Comparison of ENCODE assay signal across 24 cellular contexts in genomic region chr15:67544475-67544874, GRCh38. TPM values are rescaled to one million over a fixed set of nuclear protein-coding genes. Genes with fewer than 3 reads are reported as not detected.
DNase-seq lines count a peak whose midpoint lies in the region; ATAC-seq lines count a peak whose summit lies in the region.
"Had no signal": no experiment of that assay in that cellular context is flagged by ENCODE, and none has a peak within 500 bp of the region (broad histone marks: within the 10 kb centered on the region; RNA-seq: fewer than 3 reads in every experiment).

No MANE protein-coding gene starts in this region.

- no peak for ATAC-seq in T-helper 17 cell
- ATAC-seq in natural killer cell treated with Interleukin-12 subunit alpha and Interleukin-12 subunit beta and Interleukin-15 and Interleukin-18, amount 100 ng/mL, for 72 hours, result no peak

- no peak overlapping the region for H3K27ac ChIP-seq in BLaER1
- H3K27ac ChIP-seq: neutrophil, SJSA1 had no signal

- H3K36me3 ChIP-seq in BLaER1, result peaks cover 25% of the 10 kb centered on the region
- H3K36me3 ChIP-seq: BE2C, uterus had no signal

- H3K4me1 Mint-ChIP-seq in activated CD4-positive, alpha-beta T cell treated with anti-CD3 and anti-CD28 coated beads, Interleukin-2, amount 10 ng/mL, durations not matched to agents 24 days and 14 days, result peaks cover 38% of the 10 kb centered on the region
- H3K4me1 Mint-ChIP-seq in T-helper 17 cell, result peaks cover 36% of the 10 kb centered on the region
- peaks cover 31 to 44% of the 10 kb centered on the region in 2 donors for H3K4me1 Mint-ChIP-seq in natural killer cell treated with Interleukin-12 subunit alpha and Interleukin-12 subunit beta and Interleukin-15 and Interleukin-18, amount 100 ng/mL, for 72 hours (ENCODE audit: low read depth in 2 of 2)

- peaks cover 19% of the 10 kb centered on the region for H3K36me3 Mint-ChIP-seq in activated CD4-positive, alpha-beta T cell treated with anti-CD3 and anti-CD28 coated beads, Interleukin-2, amount 10 ng/mL, durations not matched to agents 24 days and 14 days (ENCODE audit: low read depth)
- H3K36me3 Mint-ChIP-seq in T-helper 17 cell (ENCODE audit: low read depth), result no peaks in the 10 kb centered on the region
- H3K36me3 Mint-ChIP-seq in natural killer cell treated with Interleukin-12 subunit alpha and Interleukin-12 subunit beta and Interleukin-15 and Interleukin-18, amount 100 ng/mL, for 72 hours, result no peaks in the 10 kb centered on the region

- intact Hi-C loops in activated CD4-positive, alpha-beta T cell treated with anti-CD3 and anti-CD28 coated beads, Interleukin-2, amount 10 ng/mL, durations not matched to agents 24 days and 14 days (cut with micrococcal nuclease), result loop anchor here (5.0 kb wide), 3 partner anchors 218 to 733 kb away; partner anchors contain the start of gene FEM1B

- no peaks in the 10 kb centered on the region for H3K9me3 ChIP-seq in BLaER1
- H3K9me3 ChIP-seq in T-helper 17 cell (ENCODE audit: control insufficient read depth, low read length, poor library complexity, severe bottlenecking), result no peaks in the 10 kb centered on the region
- H3K9me3 ChIP-seq: BE2C, neutrophil, SJSA1, uterus had no signal

- no peaks in the 10 kb centered on the region for H3K27me3 Mint-ChIP-seq in activated CD4-positive, alpha-beta T cell treated with anti-CD3 and anti-CD28 coated beads, Interleukin-2, amount 10 ng/mL, durations not matched to agents 24 days and 14 days
- H3K27me3 Mint-ChIP-seq in T-helper 17 cell, result no peaks in the 10 kb centered on the region
- H3K27me3 Mint-ChIP-seq in natural killer cell treated with Interleukin-12 subunit alpha and Interleukin-12 subunit beta and Interleukin-15 and Interleukin-18, amount 100 ng/mL, for 72 hours, result no peaks in the 10 kb centered on the region

- no peaks in the 10 kb centered on the region for H3K27me3 ChIP-seq in BLaER1
- H3K27me3 ChIP-seq: BE2C, dorsolateral prefrontal cortex, neutrophil, SJSA1, uterus had no signal

- H3K9ac ChIP-seq in BLaER1, result 0 out of 2 replicates have a peak overlapping the region, but pooled peaks have one; percentile 89

- H3K4me2 ChIP-seq in BLaER1, result peak overlapping the region; percentile 87

- no peak overlapping the region for H3K27ac Mint-ChIP-seq in activated CD4-positive, alpha-beta T cell treated with anti-CD3 and anti-CD28 coated beads, Interleukin-2, amount 10 ng/mL, durations not matched to agents 24 days and 14 days
- H3K27ac Mint-ChIP-seq in T-helper 17 cell, result peak overlapping the region; percentile 97
- H3K27ac Mint-ChIP-seq in natural killer cell treated with Interleukin-12 subunit alpha and Interleukin-12 subunit beta and Interleukin-15 and Interleukin-18, amount 100 ng/mL, for 72 hours, result peak overlapping the region; percentile 89 to 95
- H3K27ac Mint-ChIP-seq: H9 had no signal

- H3K9me3 Mint-ChIP-seq in activated CD4-positive, alpha-beta T cell treated with anti-CD3 and anti-CD28 coated beads, Interleukin-2, amount 10 ng/mL, durations not matched to agents 24 days and 14 days, result no peaks in the 10 kb centered on the region
- H3K9me3 Mint-ChIP-seq in natural killer cell treated with Interleukin-12 subunit alpha and Interleukin-12 subunit beta and Interleukin-15 and Interleukin-18, amount 100 ng/mL, for 72 hours, result no peaks in the 10 kb centered on the region
- H3K9me3 Mint-ChIP-seq: H9 had no signal

- H3K4me1 ChIP-seq in BLaER1, result peaks cover 49% of the 10 kb centered on the region
- H3K4me1 ChIP-seq: BE2C had no signal

- peak overlapping the region; percentile 94 for H3K4me3 Mint-ChIP-seq in activated CD4-positive, alpha-beta T cell treated with anti-CD3 and anti-CD28 coated beads, Interleukin-2, amount 10 ng/mL, durations not matched to agents 24 days and 14 days
- H3K4me3 Mint-ChIP-seq in T-helper 17 cell, result peak overlapping the region; percentile 95
- peak overlapping the region; percentile 20 for H3K4me3 Mint-ChIP-seq in natural killer cell treated with Interleukin-12 subunit alpha and Interleukin-12 subunit beta and Interleukin-15 and Interleukin-18, amount 100 ng/mL, for 72 hours

- H4K20me1 ChIP-seq in BLaER1, result peaks cover 9% of the 10 kb centered on the region

- H3K4me3 ChIP-seq in BLaER1, result no peak overlapping the region
- H3K4me3 ChIP-seq: SJSA1, uterus had no signal

- DNase-seq in activated CD4-positive, alpha-beta T cell treated with anti-CD3 and anti-CD28 coated beads, Interleukin-2, amount 10 ng/mL, durations not matched to agents 24 days and 14 days, result no peak
- no peak for DNase-seq in activated CD4-positive, alpha-beta T cell treated with anti-CD3 and anti-CD28 coated beads for 1 hour
- no peak for DNase-seq in T-helper 17 cell
- DNase-seq in natural killer cell treated with Interleukin-12 subunit alpha and Interleukin-12 subunit beta and Interleukin-15 and Interleukin-18, amount 100 ng/mL, for 72 hours (ENCODE audit: low spot score), result no peak
- DNase-seq in mesenteric fat pad (ENCODE audit: low spot score), result no peak
- DNase-seq in GM03348 (ENCODE audit: low spot score), result no peak
- DNase-seq in NCI-H226, result no peak
- DNase-seq: activated CD8-positive, alpha-beta memory T cell treated with anti-CD3 and anti-CD28 coated beads for 24 hours; amniotic stem cell; BE2C; caudate nucleus; dorsolateral prefrontal cortex; H9; Kasumi-1; kidney; mesendoderm; NCI-H1092 treated with DMSO at 0.1 percent for 48 hours; NCI-H2081 treated with DMSO at 0.1 percent for 48 hours; stimulated activated CD4-positive, alpha-beta T cell treated with anti-CD3 and anti-CD28 coated beads, Interleukin-4, amount 100 ng/mL, for 4 hours; substantia nigra; uterus had no signal

RNA-seq across cellular contexts. Expression of gene MAP2K5, which starts 2.0 kb away (rescaled TPM):
- 21.0 and 25.1 TPM in 2 replicates for total RNA-seq in activated CD4-positive, alpha-beta T cell treated with anti-CD3 and anti-CD28 coated beads, Interleukin-2, amount 10 ng/mL, durations not matched to agents 24 days and 14 days
- total RNA-seq in T-helper 17 cell (10 to 100 TPM; 27.1 to 30.4 TPM), mesenteric fat pad (14.9 TPM)
- total RNA-seq in natural killer cell treated with Interleukin-12 subunit alpha and Interleukin-12 subunit beta and Interleukin-15 and Interleukin-18, amount 100 ng/mL, for 72 hours, result 10 to 100 TPM; 14.5 to 24.7 TPM

RNA-seq across cellular contexts. Expression of gene C15orf61, which starts 23.5 kb away (rescaled TPM):
- 4.7 and 7.3 TPM in 2 replicates for total RNA-seq in activated CD4-positive, alpha-beta T cell treated with anti-CD3 and anti-CD28 coated beads, Interleukin-2, amount 10 ng/mL, durations not matched to agents 24 days and 14 days
- total RNA-seq in T-helper 17 cell (1 to 10 TPM; 7.7 to 8.7 TPM), mesenteric fat pad (6.4 TPM)
- total RNA-seq in natural killer cell treated with Interleukin-12 subunit alpha and Interleukin-12 subunit beta and Interleukin-15 and Interleukin-18, amount 100 ng/mL, for 72 hours, result 1 to 10 TPM; 3.9 to 5.0 TPM

Comparison
In these comparisons a context has a peak if more than half of its experiments do, and no peak if none do; other contexts are left out.
1. H3K4me3 Mint-ChIP-seq: peak in every context shown above with its lines; median percentile 95 in T-helper 17 cell; 94 in activated CD4-positive, alpha-beta T cell treated with anti-CD3 and anti-CD28 coated beads, Interleukin-2, amount 10 ng/mL, durations not matched to agents 24 days and 14 days; 20 in natural killer cell treated with Interleukin-12 subunit alpha and Interleukin-12 subunit beta and Interleukin-15 and Interleukin-18, amount 100 ng/mL, for 72 hours.